ENCODE assay signal across 8 cellular contexts in genomic region chr3:128681277-128681829, GRCh38. TPM values are rescaled to one million over a fixed set of nuclear protein-coding genes. Genes with fewer than 3 reads are reported as not detected.
DNase-seq lines count a peak whose midpoint lies in the region; ATAC-seq, FAIRE-seq and TF ChIP-seq lines count a peak whose summit lies in the region.

No MANE protein-coding gene starts in this region.

- DNase-seq in heart right ventricle = no peak
- no peak for DNase-seq in left cardiac atrium
- peak in 1 of 2 experiments; percentile 11 for DNase-seq in SJCRH30
- no peak for DNase-seq in epithelial cell of proximal tubule (ENCODE audit: low read depth)
- no peak for DNase-seq in pancreas
- no peak for DNase-seq in 8988T

- H3K27ac ChIP-seq in heart right ventricle (peak overlapping the region; percentile 88 to 99 (median 95)), SJCRH30 (peak overlapping the region; percentile 93), pancreas (peak overlapping the region; percentile 93 to 96 (median 96))

- H3K4me1 ChIP-seq in heart right ventricle = peaks cover 0 to 21% (median 8%) of the 10 kb centered on the region in 9 donors
- H3K4me1 ChIP-seq in SJCRH30 = no peaks in the 10 kb centered on the region
- peaks cover 0 to 5% (median 3%) of the 10 kb centered on the region in 3 donors for H3K4me1 ChIP-seq in pancreas

- 27% methylated on average over 14 of the region's 14 CpGs for WGBS in heart right ventricle, 2 donors
- 16 to 23% methylated on average over 14 of the region's 14 CpGs for WGBS in pancreas, 2 donors

- ATAC-seq in heart right ventricle (no peak), left cardiac atrium (no peak), pancreas (peak; percentile 4 to 10 (median 6)), GM19452 (IDR thresholded peaks at IDR 0.05; ENCODE audit: unreplicated experiment) (no peak), HG03432 (IDR thresholded peaks at IDR 0.05; ENCODE audit: unreplicated experiment) (no peak)

- H3K4me3 ChIP-seq in heart right ventricle (peak overlapping the region; percentile 54 to 78 (median 66)), SJCRH30 (peak overlapping the region; percentile 67), epithelial cell of proximal tubule (ENCODE audit: low read depth, low read length) (peak overlapping the region; percentile 69), pancreas (peak overlapping the region; percentile 37 to 84 (median 64))

- H3K27me3 ChIP-seq in heart right ventricle = no peaks in the 10 kb centered on the region
- no peaks in the 10 kb centered on the region for H3K27me3 ChIP-seq in SJCRH30
- H3K27me3 ChIP-seq in pancreas = no peaks in the 10 kb centered on the region

- no peak for TF ChIP-seq CTCF in heart right ventricle (IDR thresholded peaks at IDR 0.05)
- no peak for TF ChIP-seq CTCF in epithelial cell of proximal tubule (conservative IDR thresholded peaks at IDR 0.05; ENCODE audit: low read depth, low read length)
- TF ChIP-seq CTCF in pancreas (IDR thresholded peaks at IDR 0.05) = no peak

- H3K36me3 ChIP-seq in heart right ventricle (no peaks in the 10 kb centered on the region), SJCRH30 (no peaks in the 10 kb centered on the region), pancreas (no peaks in the 10 kb centered on the region)

- no peak for FAIRE-seq in pancreas (lab: Jason Lieb, UNC)

- intact Hi-C loops in heart right ventricle (cut with DNase I) = loop anchor here in 9 of 10 donors (1.0 to 10.0 kb wide), 14 partner anchors 43 to 198 kb away; partner anchors contain the start of genes RAB7A (in 3 of the 9) and ACAD9 (in 2 of the 9)
- intact Hi-C loops in left cardiac atrium (cut with DNase I) = loop anchor here in 1 of 2 donors (5.0 kb wide), 1 partner anchor 116 kb away; no protein-coding TSS in a partner anchor
- intact Hi-C loops in pancreas (cut with DNase I) = loop anchor here in 1 of 3 donors (10.0 kb wide), 1 partner anchor 113 kb away; no protein-coding TSS in a partner anchor

- H3K9me3 ChIP-seq in heart right ventricle = no peaks in the 10 kb centered on the region
- no peaks in the 10 kb centered on the region for H3K9me3 ChIP-seq in SJCRH30 (replicated peaks)
- no peaks in the 10 kb centered on the region for H3K9me3 ChIP-seq in pancreas

RNA-seq across cellular contexts. Expression of gene RPN1, which starts 30.7 kb away (rescaled TPM):
- total RNA-seq in heart right ventricle (100 to 1,000 TPM in 3 of 10 donors, 10 to 100 TPM in 7; 74.9 to 170 (median 83.6) TPM), left cardiac atrium (100 to 1,000 TPM; 139 to 170 TPM), epithelial cell of proximal tubule (285 and 329 TPM in 2 replicates), pancreas (100 to 1,000 TPM in 3 of 6 donors, 10 to 100 TPM in 3; 52.5 to 137 (median 99.4) TPM)
- polyA plus RNA-seq in heart right ventricle (100 to 1,000 TPM in 1 of 2 donors, 10 to 100 TPM in 1; 44.3 to 238 TPM), pancreas (10 to 100 TPM; 56.7 to 85.1 TPM)
- 268 and 271 TPM in 2 replicates for total RNA-seq in SJCRH30 (2014; rRNA removed; shearing (Covaris generic))

RNA-seq across cellular contexts. Expression of gene RAB7A, which starts 44.6 kb away (rescaled TPM):
- total RNA-seq in heart right ventricle = 100 to 1,000 TPM; 234 to 348 (median 310) TPM
- 100 to 1,000 TPM; 161 to 173 TPM for polyA plus RNA-seq in heart right ventricle
- 100 to 1,000 TPM; 204 to 255 TPM for total RNA-seq in left cardiac atrium
- total RNA-seq in SJCRH30 (2014; rRNA removed; shearing (Covaris generic)) = 74.9 and 83.8 TPM in 2 replicates
- total RNA-seq in epithelial cell of proximal tubule = 55.6 and 67.9 TPM in 2 replicates
- total RNA-seq in pancreas = 100 to 1,000 TPM in 1 of 6 donors, 10 to 100 TPM in 5; 55.4 to 112 (median 70.7) TPM
- 10 to 100 TPM; 43.6 to 72.0 TPM for polyA plus RNA-seq in pancreas

Comparison
In these comparisons a context has a peak if more than half of its experiments do, and no peak if none do; other contexts are left out.
1. ATAC-seq: peak in pancreas (4 of 4); none in heart right ventricle (0 of 8), left cardiac atrium (0 of 2), GM19452 (single experiment) and HG03432 (single experiment).
2. Peak in every context shown above with its lines, with median percentiles within 50 percentile points of each other: H3K27ac ChIP-seq and H3K4me3 ChIP-seq.